In genomic region chr3:136186330-136186729, GRCh38 we compare ENCODE assay signal across 11 cellular contexts. TPM values are rescaled to one million over a fixed set of nuclear protein-coding genes. Genes with fewer than 3 reads are reported as not detected.
DNase-seq lines count a peak whose midpoint lies in the region; ATAC-seq, FAIRE-seq and TF ChIP-seq lines count a peak whose summit lies in the region.
"Had no signal": no experiment of that assay in that cellular context is flagged by ENCODE, and none has a peak within 500 bp of the region (broad histone marks: within the 10 kb centered on the region; RNA-seq: fewer than 3 reads in every experiment).

No MANE protein-coding gene starts in this region.

- DNase-seq in A549 (ENCODE audit: low read depth in 1 of 2, low spot score in 1 of 2) (no peak), NCI-H2196 (lab: John Stamatoyannopoulos, UW; ENCODE audit: unreplicated experiment) (peak; percentile 59), left ventricle myocardium superior (no peak), neural progenitor cell (ENCODE audit: low spot score) (no peak), kidney (no peak), GM12892 (ENCODE audit: insufficient read length) (no peak)
- DNase-seq: activated CD4-positive, alpha-beta T cell treated with anti-CD3 and anti-CD28 coated beads, Interleukin-2, amount 50 U/mL, for 48 hours had no signal

- H3K4me2 ChIP-seq in A549 (peak overlapping the region; percentile 15; the same call in 2 of the 3 replicates), neural progenitor cell (no peak overlapping the region)
- H3K4me2 ChIP-seq: KMS-11 had no signal

- peak; percentile 39 to 72; a peak in 5 of 6 replicates for ATAC-seq in A549
- peak; percentile 47 for ATAC-seq in GM18873 (IDR thresholded peaks at IDR 0.05; ENCODE audit: low FRiP score, unreplicated experiment)
- peak; percentile 23 for ATAC-seq in left ventricle myocardium superior
- no peak for ATAC-seq in HG03457 (IDR thresholded peaks at IDR 0.05; ENCODE audit: unreplicated experiment)

- TF ChIP-seq EP300 in A549 (IDR thresholded peaks at IDR 0.05), result no peak

- H2AFZ ChIP-seq in neural progenitor cell (replicated peaks), result no peak overlapping the region

- WGBS in A549 (ENCODE audit: missing lambda C conversion rate), result 63% methylated on average over 3 of the region's 3 CpGs

- intact Hi-C loops in left ventricle myocardium superior (cut with micrococcal nuclease), result no loop called here
- intact Hi-C loops in kidney (cut with DNase I), result no loop called here

- no peaks in the 10 kb centered on the region for H3K27me3 Mint-ChIP-seq in neural progenitor cell (ENCODE audit: insufficient read depth, low read depth)

- no peaks in the 10 kb centered on the region for H3F3A ChIP-seq in neural progenitor cell (ENCODE audit: low read depth)

- H3K27ac ChIP-seq in A549 (no peak overlapping the region), neural progenitor cell (no peak overlapping the region), kidney (ENCODE audit: low read depth in 2 of 2, low read length in 2 of 2) (no peak overlapping the region)
- H3K27ac ChIP-seq: KMS-11 had no signal

- H3K9me3 ChIP-seq in A549, result no peaks in the 10 kb centered on the region
- H3K9me3 ChIP-seq in neural progenitor cell (ENCODE audit: low read depth), result no peaks in the 10 kb centered on the region
- no peaks in the 10 kb centered on the region for H3K9me3 ChIP-seq in kidney (ENCODE audit: control insufficient read depth in 1 of 2, low read length in 2 of 2)

- TF ChIP-seq POLR2A in A549 (IDR thresholded peaks at IDR 0.05; ENCODE audit: low read length), result no peak
- TF ChIP-seq POLR2A in GM12892 (IDR thresholded peaks at IDR 0.05; ENCODE audit: low read depth, low read length), result no peak

- peaks cover 97% of the 10 kb centered on the region for H4K20me1 ChIP-seq in neural progenitor cell (ENCODE audit: low read depth)

- CTCF ChIA-PET in A549 (lab: Yijun Ruan, JAX), result no interaction called here

- POLR2A ChIA-PET in A549 (lab: Yijun Ruan, JAX), result interaction anchor here (2.1 kb wide), 1 partner anchor 10 kb away, joined by 6 read pairs; the partner anchor contains the start of gene MSL2

- no peak for TF ChIP-seq CTCF in A549 (IDR thresholded peaks at IDR 0.05)
- no peak for TF ChIP-seq CTCF in neural progenitor cell (IDR thresholded peaks at IDR 0.05)
- no peak for TF ChIP-seq CTCF in kidney (IDR thresholded peaks at IDR 0.05; ENCODE audit: borderline replicate concordance, extremely low read depth, insufficient read depth)

- no peak for TF ChIP-seq RAD21 in A549 (conservative IDR thresholded peaks at IDR 0.05 in 1 of 2, IDR thresholded peaks at IDR 0.05 in 1 of 2)

- H3K4me3 ChIP-seq in A549, result no peak overlapping the region
- H3K4me3 ChIP-seq in neural progenitor cell, result no peak overlapping the region
- H3K4me3 ChIP-seq in kidney (ENCODE audit: low read length in 2 of 2), result no peak overlapping the region

- H3K4me1 Mint-ChIP-seq in neural progenitor cell, result peaks cover 16% of the 10 kb centered on the region

- peaks cover 32% of the 10 kb centered on the region for H3K36me3 Mint-ChIP-seq in neural progenitor cell

- no peak overlapping the region for H3K4me3 Mint-ChIP-seq in neural progenitor cell

- H3K9ac ChIP-seq in neural progenitor cell (no peak overlapping the region), kidney (ENCODE audit: low read length in 2 of 2) (no peak overlapping the region)
- H3K9ac ChIP-seq: KMS-11 had no signal

- no peak overlapping the region for H3K27ac Mint-ChIP-seq in neural progenitor cell

- H3K36me3 ChIP-seq in neural progenitor cell, result no peaks in the 10 kb centered on the region
- H3K36me3 ChIP-seq in kidney (ENCODE audit: control insufficient read depth in 1 of 2, insufficient read depth in 2 of 2, low read length in 2 of 2), result no peaks in the 10 kb centered on the region

- peaks cover 100% of the 10 kb centered on the region for H3K79me2 ChIP-seq in neural progenitor cell (ENCODE audit: low read depth)

- peaks cover 26% of the 10 kb centered on the region for H3K9me3 Mint-ChIP-seq in neural progenitor cell

- H3K27me3 ChIP-seq in neural progenitor cell, result no peaks in the 10 kb centered on the region

- H3K4me1 ChIP-seq in A549 (peaks cover 45% of the 10 kb centered on the region), neural progenitor cell (peaks cover 9% of the 10 kb centered on the region), kidney (ENCODE audit: control insufficient read depth in 1 of 2, insufficient read depth in 1 of 2, low read depth in 1 of 2, low read length in 2 of 2) (peaks cover 11 to 23% of the 10 kb centered on the region in 2 donors)

- FAIRE-seq in A549 (lab: Jason Lieb, UNC), result no peak
- no peak for FAIRE-seq in kidney (lab: Jason Lieb, UNC)
- FAIRE-seq in GM12892 (lab: Jason Lieb, UNC), result no peak
- FAIRE-seq: frontal cortex had no signal

TF ChIP-seq in A549, 52 proteins besides CTCF, POLR2A, EP300 and RAD21:
- TF ChIP-seq TP53 (CRISPR knock-in tag; IDR thresholded peaks at IDR 0.05) (no peak), REST (IDR thresholded peaks at IDR 0.05) (no peak), CBX8 (IDR thresholded peaks at IDR 0.05) (no peak), KDM5A (IDR thresholded peaks at IDR 0.05) (no peak), GATA3 (IDR thresholded peaks at IDR 0.05; ENCODE audit: borderline replicate concordance) (no peak)
- TF ChIP-seq, protein P1, sequence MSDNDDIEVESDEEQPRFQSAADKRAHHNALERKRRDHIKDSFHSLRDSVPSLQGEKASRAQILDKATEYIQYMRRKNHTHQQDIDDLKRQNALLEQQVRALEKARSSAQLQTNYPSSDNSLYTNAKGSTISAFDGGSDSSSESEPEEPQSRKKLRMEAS (IDR thresholded peaks at IDR 0.05), result no peak

RNA-seq across cellular contexts. Expression of gene MSL2, which starts 9.8 kb away (rescaled TPM):
- polyA plus RNA-seq in A549 (2011; rRNA removed) (8.4 and 9.9 TPM in 2 replicates), A549 (2017; fragmentation: RNase III; extraction: RNeasy Plus Mini Kit Qiagen cat#74134 plus additional on column Dnase treatment) (9.4 to 10.2 TPM (median 10.1 TPM) in 3 replicates), kidney (ENCODE audit: insufficient read depth, low read depth, low replicate concordance) (7.2 TPM)
- 1.8 and 1.9 TPM in 2 replicates for polyA plus RNA-seq in A549 (2012; cell fraction: cytosol; rRNA removed)
- polyA plus RNA-seq in A549 (2012; cell fraction: nucleus; rRNA removed), result 1.4 and 2.5 TPM in 2 replicates
- 8.6 and 8.7 TPM in 2 replicates for polyA minus RNA-seq in A549 (2011; rRNA and poly(A)+ RNA removed)
- total RNA-seq in left ventricle myocardium superior (23.2 TPM), neural progenitor cell (ENCODE audit: low replicate concordance) (40.8 and 52.9 TPM in 2 replicates), kidney (37.1 TPM)
- polyA plus RNA-seq in GM12892 (2012; ENCODE audit: missing spikeins), result 8.9 TPM
